In genomic region chr11:128341280-128341679, GRCh38 we compare ENCODE assay signal across 12 cellular contexts.
A peak's percentile ranks its signal among the peaks of the same experiment; 100 is the strongest.
DNase-seq lines count a peak whose midpoint lies in the region; ATAC-seq and TF ChIP-seq lines count a peak whose summit lies in the region.
"Had no signal": no experiment of that assay in that cellular context is flagged by ENCODE, and none has a peak within 500 bp of the region (broad histone marks: within the 10 kb centered on the region; RNA-seq: fewer than 3 reads in every experiment).

No MANE protein-coding gene starts in this region.

- peaks cover 9% of the 10 kb centered on the region for H3K36me3 Mint-ChIP-seq in activated CD4-positive, alpha-beta T cell treated with anti-CD3 and anti-CD28 coated beads, Interleukin-2, amount 10 ng/mL, durations not matched to agents 24 days and 14 days (ENCODE audit: low read depth)
- H3K36me3 Mint-ChIP-seq: type B pancreatic cell had no signal

- no peak for ATAC-seq in HG03097 (IDR thresholded peaks at IDR 0.05; ENCODE audit: low FRiP score, unreplicated experiment)
- ATAC-seq: activated CD4-positive, CD25-positive, alpha-beta regulatory T cell treated with anti-CD3 and anti-CD28 coated beads, Interleukin-2, amount 50 U/mL, for 24 hours had no signal

- H3K27me3 Mint-ChIP-seq in activated CD4-positive, alpha-beta T cell treated with anti-CD3 and anti-CD28 coated beads, Interleukin-2, amount 10 ng/mL, durations not matched to agents 24 days and 14 days: no peaks in the 10 kb centered on the region
- H3K27me3 Mint-ChIP-seq: dendritic cell treated with granulocyte-macrophage colony-stimulating factor and Interleukin-4, amounts not matched to agents 40 ng/mL and 50 ng/mL, for 4 days had no signal

- DNase-seq in GM23248 (peak; percentile 25), esophagus muscularis mucosa (ENCODE audit: extremely low spot score) (no peak), hippocampal formation (lab: John Stamatoyannopoulos, UW) (no peak), HK-2 (ENCODE audit: unreplicated experiment) (no peak), AG08396 (ENCODE audit: low spot score) (no peak)
- DNase-seq in activated CD4-positive, alpha-beta T cell treated with anti-CD3 and anti-CD28 coated beads, Interleukin-2, amount 10 ng/mL, durations not matched to agents 24 days and 14 days: peak; percentile 90
- DNase-seq in stimulated activated CD4-positive, alpha-beta T cell treated with anti-CD3 and anti-CD28 coated beads, Interleukin-4, amount 100 ng/mL, for 24 hours: peak; percentile 61
- DNase-seq: Kasumi-1 had no signal

- TF ChIP-seq EP300 in esophagus muscularis mucosa (IDR thresholded peaks at IDR 0.05): no peak

- H3K4me2 ChIP-seq in GM23248 (ENCODE audit: unreplicated experiment): no peak overlapping the region

- in situ Hi-C loops in GM23248 (cut with MboI): no loop called here

- no peaks in the 10 kb centered on the region for H3K9me2 ChIP-seq in GM23248 (ENCODE audit: insufficient read depth)

- H3K27me3 ChIP-seq in GM23248 (replicated peaks; ENCODE audit: insufficient read depth) (no peaks in the 10 kb centered on the region), esophagus muscularis mucosa (no peaks in the 10 kb centered on the region)

- intact Hi-C loops in activated CD4-positive, alpha-beta T cell treated with anti-CD3 and anti-CD28 coated beads, Interleukin-2, amount 10 ng/mL, durations not matched to agents 24 days and 14 days (cut with micrococcal nuclease): loop anchor here (5.0 kb wide), 2 partner anchors 166 to 169 kb away; no protein-coding TSS in a partner anchor
- intact Hi-C loops in esophagus muscularis mucosa (cut with DNase I): no loop called here

- WGBS in GM23248 (ENCODE audit: low coverage in 1 of 2, low lambda C conversion rate in 2 of 2, missing lambda C conversion rate in 2 of 2), 2 experiments: 94 to 98% methylated on average over 7 of the region's 7 CpGs
- 67% methylated on average over 7 of the region's 7 CpGs for WGBS in esophagus muscularis mucosa

- TF ChIP-seq POLR2A in esophagus muscularis mucosa (IDR thresholded peaks at IDR 0.05; ENCODE audit: low read depth): no peak

- no peaks in the 10 kb centered on the region for H3K79me2 ChIP-seq in GM23248 (ENCODE audit: insufficient read depth)

- H3K4me1 Mint-ChIP-seq in activated CD4-positive, alpha-beta T cell treated with anti-CD3 and anti-CD28 coated beads, Interleukin-2, amount 10 ng/mL, durations not matched to agents 24 days and 14 days: peaks cover 79% of the 10 kb centered on the region

- no peaks in the 10 kb centered on the region for H3K36me3 ChIP-seq in GM23248 (ENCODE audit: low read depth)
- H3K36me3 ChIP-seq in esophagus muscularis mucosa: no peaks in the 10 kb centered on the region

- TF ChIP-seq CTCF in esophagus muscularis mucosa (IDR thresholded peaks at IDR 0.05): no peak

- H3K4me1 ChIP-seq in GM23248 (ENCODE audit: insufficient read depth) (peaks cover 16% of the 10 kb centered on the region), esophagus muscularis mucosa (peaks cover 8 to 34% (median 16%) of the 10 kb centered on the region in 4 donors)

- H3K4me3 ChIP-seq in GM23248 (no peak overlapping the region), esophagus muscularis mucosa (no peak overlapping the region)

- H3K9ac ChIP-seq in GM23248: no peak overlapping the region

- H3K27ac ChIP-seq in GM23248: no peak overlapping the region
- H3K27ac ChIP-seq in esophagus muscularis mucosa (replicated peaks in 1 of 4): peak overlapping the region in 3 of 4 donors; percentile 55 to 71 (median 56)

- H2AFZ ChIP-seq in GM23248: no peak overlapping the region

- peaks cover 26% of the 10 kb centered on the region for H3F3A ChIP-seq in GM23248 (ENCODE audit: insufficient read depth)

- peak overlapping the region; percentile 24 for H3K4me3 Mint-ChIP-seq in activated CD4-positive, alpha-beta T cell treated with anti-CD3 and anti-CD28 coated beads, Interleukin-2, amount 10 ng/mL, durations not matched to agents 24 days and 14 days
- H3K4me3 Mint-ChIP-seq: dendritic cell treated with granulocyte-macrophage colony-stimulating factor and Interleukin-4, amounts not matched to agents 40 ng/mL and 50 ng/mL, for 4 days; type B pancreatic cell had no signal

- H3K9me3 ChIP-seq in GM23248 (ENCODE audit: low read depth) (no peaks in the 10 kb centered on the region), esophagus muscularis mucosa (no peaks in the 10 kb centered on the region)

- no peaks in the 10 kb centered on the region for H4K20me1 ChIP-seq in GM23248 (ENCODE audit: insufficient read depth)

- peak overlapping the region; percentile 88 for H3K27ac Mint-ChIP-seq in activated CD4-positive, alpha-beta T cell treated with anti-CD3 and anti-CD28 coated beads, Interleukin-2, amount 10 ng/mL, durations not matched to agents 24 days and 14 days
- H3K27ac Mint-ChIP-seq: dendritic cell treated with granulocyte-macrophage colony-stimulating factor and Interleukin-4, amounts not matched to agents 40 ng/mL and 50 ng/mL, for 4 days; type B pancreatic cell had no signal

- H3K9me3 Mint-ChIP-seq in activated CD4-positive, alpha-beta T cell treated with anti-CD3 and anti-CD28 coated beads, Interleukin-2, amount 10 ng/mL, durations not matched to agents 24 days and 14 days: peaks cover 10% of the 10 kb centered on the region
- H3K9me3 Mint-ChIP-seq: dendritic cell treated with granulocyte-macrophage colony-stimulating factor and Interleukin-4, amounts not matched to agents 40 ng/mL and 50 ng/mL, for 4 days; type B pancreatic cell had no signal

Comparison
In these comparisons a context has a peak if more than half of its experiments do, and no peak if none do; other contexts are left out.
1. DNase-seq: peak in GM23248 (single experiment), activated CD4-positive, alpha-beta T cell treated with anti-CD3 and anti-CD28 coated beads, Interleukin-2, amount 10 ng/mL, durations not matched to agents 24 days and 14 days (single experiment) and stimulated activated CD4-positive, alpha-beta T cell treated with anti-CD3 and anti-CD28 coated beads, Interleukin-4, amount 100 ng/mL, for 24 hours (single experiment); none in esophagus muscularis mucosa (single experiment), hippocampal formation (0 of 2), HK-2 (single experiment) and AG08396 (single experiment).